ENCODE assay signal across 24 cellular contexts in the genomic region with DNA sequence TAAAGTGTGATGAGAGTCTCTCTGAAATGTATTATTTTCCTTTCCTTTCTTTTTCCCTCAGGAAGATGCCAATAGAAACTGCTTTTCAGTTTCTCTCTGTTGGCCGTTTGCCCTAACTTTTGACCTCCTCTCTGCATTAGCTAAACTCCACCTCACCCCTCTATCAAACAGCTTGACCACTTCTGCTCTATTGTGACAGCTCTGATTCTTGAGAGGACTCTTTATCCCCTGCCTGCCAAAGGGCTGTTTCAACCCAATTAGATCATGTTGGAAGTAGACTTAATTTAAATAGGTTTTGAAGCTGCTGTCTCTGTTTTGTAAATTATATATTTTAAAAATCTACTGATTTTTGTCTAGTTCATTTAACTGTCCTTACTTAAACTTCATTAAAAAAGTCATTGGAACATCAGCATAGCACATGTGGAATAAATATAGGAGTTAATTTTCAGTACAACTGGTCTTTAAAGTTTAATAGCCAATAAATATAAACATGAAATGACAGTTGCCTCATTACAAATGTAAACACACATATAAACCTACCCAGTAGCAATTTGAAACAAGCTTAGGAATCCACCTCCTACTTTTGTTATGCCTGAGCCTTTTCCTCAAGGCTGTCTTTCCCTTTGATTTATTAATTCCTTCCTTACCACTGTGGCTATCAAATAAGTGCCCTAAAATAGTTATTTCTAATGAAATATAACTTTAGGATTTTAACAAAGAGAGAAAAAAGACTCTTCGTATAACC.
DNase-seq lines count a peak whose midpoint lies in the region; ATAC-seq and TF ChIP-seq lines count a peak whose summit lies in the region.
"Had no signal": no experiment of that assay in that cellular context is flagged by ENCODE, and none has a peak within 500 bp of the region (broad histone marks: within the 10 kb centered on the region; RNA-seq: fewer than 3 reads in every experiment).

No MANE protein-coding gene starts in this region.

- no peak overlapping the region for H3K14ac ChIP-seq in neuronal stem cell (ENCODE audit: low read length)

- no peak overlapping the region for H4K8ac ChIP-seq in neuronal stem cell (ENCODE audit: low read depth, low read length)

- intact Hi-C loops in heart left ventricle (cut with DNase I) (no loop called here), esophagus muscularis mucosa (cut with DNase I) (no loop called here)

- H3K9me3 ChIP-seq in cardiac muscle cell (ENCODE audit: low read depth) (no peaks in the 10 kb centered on the region), heart left ventricle (no peaks in the 10 kb centered on the region), esophagus muscularis mucosa (no peaks in the 10 kb centered on the region), neuronal stem cell (replicated peaks in 1 of 2; ENCODE audit: control insufficient read depth in 2 of 2, insufficient read depth in 1 of 2, low read depth in 1 of 2, low read length in 2 of 2) (no peaks in the 10 kb centered on the region)
- H3K9me3 ChIP-seq: MG63 had no signal

- no peak overlapping the region for H3K23ac ChIP-seq in neuronal stem cell (ENCODE audit: low read depth, low read length, poor library complexity)

- H3K4me2 ChIP-seq in neuronal stem cell (ENCODE audit: insufficient read depth, low read length, poor library complexity, severe bottlenecking): no peak overlapping the region
- H3K4me2 ChIP-seq: PC-9 had no signal

- no peaks in the 10 kb centered on the region for H3K27me3 ChIP-seq in cardiac muscle cell
- no peaks in the 10 kb centered on the region for H3K27me3 ChIP-seq in heart left ventricle
- no peaks in the 10 kb centered on the region for H3K27me3 ChIP-seq in esophagus muscularis mucosa
- H3K27me3 ChIP-seq in neuronal stem cell (ENCODE audit: control insufficient read depth in 3 of 3, insufficient read depth in 3 of 3, low read depth in 1 of 3, low read length in 3 of 3): peaks cover 0 to 4% (median 0%) of the 10 kb centered on the region in 3 experiments
- H3K27me3 ChIP-seq: MG63 had no signal

- 46 to 53% (median 50%) methylated on average over 2 of the region's 2 CpGs for WGBS in heart left ventricle, 4 donors
- WGBS in esophagus muscularis mucosa: 39% methylated on average over 2 of the region's 2 CpGs
- no CpG with 5 or more reads among the region's 2 CpGs for WGBS in neuronal stem cell (ENCODE audit: extremely low coverage in 2 of 2, insufficient read length in 2 of 2, insufficient replicate concordance in 1 of 2), 2 donors

- no peak overlapping the region for H2BK12ac ChIP-seq in neuronal stem cell (ENCODE audit: low read length)

- DNase-seq in cardiac muscle cell (ENCODE audit: low read depth in 1 of 2, low spot score in 1 of 2) (peak; percentile 14 to 44), heart left ventricle (no peak), esophagus muscularis mucosa (ENCODE audit: extremely low spot score) (no peak), neuronal stem cell (ENCODE audit: low spot score) (peak; percentile 51), DMS79 (lab: John Stamatoyannopoulos, UW) (no peak), DMS53 treated with DMSO at 0.1 percent for 48 hours (lab: John Stamatoyannopoulos, UW; ENCODE audit: unreplicated experiment) (no peak)
- DNase-seq: Calu3; CD8-positive, alpha-beta memory T cell; DMS153; EL; GF-D8; Karpas-422; MG63; NCI-H1694 treated with DMSO at 0.1 percent for 48 hours; NCI-H2081 treated with DMSO at 0.1 percent for 48 hours; NCI-H2171 treated with DMSO at 0.1 percent for 48 hours; NCI-H524 treated with DMSO at 0.1 percent for 48 hours; NCI-H82; PC-9; RPMI8226; SHP77 had no signal

- H3K18ac ChIP-seq in neuronal stem cell (ENCODE audit: low read length): no peak overlapping the region

- H3K4ac ChIP-seq in neuronal stem cell (ENCODE audit: low read length): no peak overlapping the region

- no peak overlapping the region for H4K91ac ChIP-seq in neuronal stem cell (ENCODE audit: low read depth, low read length, poor library complexity)

- no peak overlapping the region for H2BK15ac ChIP-seq in neuronal stem cell (ENCODE audit: low read length)

- TF ChIP-seq POLR2A in heart left ventricle (IDR thresholded peaks at IDR 0.05): no peak
- TF ChIP-seq POLR2A in esophagus muscularis mucosa (IDR thresholded peaks at IDR 0.05; ENCODE audit: low read depth): no peak

- no peak overlapping the region for H2BK120ac ChIP-seq in neuronal stem cell (ENCODE audit: low read depth, low read length)

- H2BK5ac ChIP-seq in neuronal stem cell (ENCODE audit: low read length): no peak overlapping the region

- H3K4me3 ChIP-seq in cardiac muscle cell: no peak overlapping the region
- H3K4me3 ChIP-seq in heart left ventricle: no peak overlapping the region
- H3K4me3 ChIP-seq in esophagus muscularis mucosa: no peak overlapping the region
- H3K4me3 ChIP-seq in neuronal stem cell (ENCODE audit: low read length in 2 of 2): no peak overlapping the region
- H3K4me3 ChIP-seq: MG63, PC-9, SK-N-MC had no signal

- H3K36me3 ChIP-seq in cardiac muscle cell: no peaks in the 10 kb centered on the region
- no peaks in the 10 kb centered on the region for H3K36me3 ChIP-seq in heart left ventricle
- no peaks in the 10 kb centered on the region for H3K36me3 ChIP-seq in esophagus muscularis mucosa
- H3K36me3 ChIP-seq in neuronal stem cell (replicated peaks in 1 of 2; ENCODE audit: control insufficient read depth in 2 of 2, insufficient read depth in 2 of 2, low read length in 2 of 2): no peaks in the 10 kb centered on the region
- H3K36me3 ChIP-seq: MG63 had no signal

- no peak overlapping the region for H2AK5ac ChIP-seq in neuronal stem cell (ENCODE audit: low read depth, low read length)

- no peaks in the 10 kb centered on the region for H3K79me1 ChIP-seq in neuronal stem cell (ENCODE audit: low read depth, low read length)

- H2AFZ ChIP-seq in neuronal stem cell (ENCODE audit: low read length): no peak overlapping the region
- H2AFZ ChIP-seq: PC-9 had no signal

- ATAC-seq in heart left ventricle (no peak), HG03175 (IDR thresholded peaks at IDR 0.05; ENCODE audit: unreplicated experiment) (no peak)

- H3K4me1 ChIP-seq in cardiac muscle cell (ENCODE audit: low read depth): peaks cover 14% of the 10 kb centered on the region
- H3K4me1 ChIP-seq in heart left ventricle: peaks cover 0 to 9% (median 0%) of the 10 kb centered on the region in 12 donors
- peaks cover 0 to 44% (median 32%) of the 10 kb centered on the region in 4 donors for H3K4me1 ChIP-seq in esophagus muscularis mucosa
- H3K4me1 ChIP-seq in neuronal stem cell (ENCODE audit: control insufficient read depth in 2 of 2, insufficient read depth in 1 of 2, low read depth in 1 of 2, low read length in 2 of 2): peaks cover 6 to 13% of the 10 kb centered on the region in 2 donors

- TF ChIP-seq EP300 in esophagus muscularis mucosa (IDR thresholded peaks at IDR 0.05): no peak

- TF ChIP-seq CTCF in cardiac muscle cell (IDR thresholded peaks at IDR 0.05; ENCODE audit: low read depth, low read length): no peak
- no peak for TF ChIP-seq CTCF in heart left ventricle (IDR thresholded peaks at IDR 0.05)
- TF ChIP-seq CTCF in esophagus muscularis mucosa (IDR thresholded peaks at IDR 0.05): no peak

- no peak overlapping the region for H3K27ac ChIP-seq in cardiac muscle cell
- no peak overlapping the region for H3K27ac ChIP-seq in heart left ventricle
- H3K27ac ChIP-seq in esophagus muscularis mucosa (replicated peaks in 1 of 4): peak overlapping the region in 3 of 4 donors; percentile 21 to 30 (median 23)
- H3K27ac ChIP-seq in neuronal stem cell (replicated peaks; ENCODE audit: low read length): no peak overlapping the region
- H3K27ac ChIP-seq: C4-2B, PC-9, SK-N-MC had no signal

- H3K9ac ChIP-seq in neuronal stem cell (ENCODE audit: low read depth, low read length, poor library complexity): no peak overlapping the region

Comparison
In these comparisons a context has a peak if more than half of its experiments do, and no peak if none do; other contexts are left out.
1. DNase-seq: peak in cardiac muscle cell (2 of 2) and neuronal stem cell (single experiment); none in heart left ventricle (0 of 5), esophagus muscularis mucosa (single experiment), DMS79 (single experiment) and DMS53 treated with DMSO at 0.1 percent for 48 hours (single experiment).
2. H3K27ac ChIP-seq: peak in esophagus muscularis mucosa (3 of 4); none in cardiac muscle cell (single experiment), heart left ventricle (0 of 12) and neuronal stem cell (single experiment).